ENCODE assay signal across 8 cellular contexts in genomic region chr5:6583049-6583880, GRCh38. TPM values are rescaled to one million over a fixed set of nuclear protein-coding genes. Genes with fewer than 3 reads are reported as not detected.
DNase-seq lines count a peak whose midpoint lies in the region; ATAC-seq and TF ChIP-seq lines count a peak whose summit lies in the region.

No MANE protein-coding gene starts in this region.

- no peak overlapping the region for H3K27ac ChIP-seq in thoracic aorta

- peak overlapping the region; percentile 18 for H3K4me3 ChIP-seq in Jurkat, Clone E6-1 (ENCODE audit: low read length)
- H3K4me3 ChIP-seq in thoracic aorta = peak overlapping the region; percentile 67

- ATAC-seq in thoracic aorta (ENCODE audit: insufficient number of reproducible peaks, low FRiP score, low read depth) = peak; percentile 38
- no peak for ATAC-seq in GM18520 (IDR thresholded peaks at IDR 0.05; ENCODE audit: unreplicated experiment)

- peaks cover 7 to 25% of the 10 kb centered on the region in 2 donors for H3K4me1 ChIP-seq in thoracic aorta (ENCODE audit: control insufficient read depth in 1 of 2, low read depth in 2 of 2)

- no peaks in the 10 kb centered on the region for H3K36me3 ChIP-seq in thoracic aorta

- no peaks in the 10 kb centered on the region for H3K9me3 ChIP-seq in thoracic aorta

- TF ChIP-seq CTCF in thoracic aorta (IDR thresholded peaks at IDR 0.05) = peak; percentile 55

- no peaks in the 10 kb centered on the region for H3K27me3 ChIP-seq in thoracic aorta (replicated peaks; ENCODE audit: insufficient read depth)

- DNase-seq in NCI-H2029 (lab: John Stamatoyannopoulos, UW) (peak; percentile 14), NCI-H2029 treated with DMSO at 0.1 percent for 48 hours (lab: John Stamatoyannopoulos, UW) (no peak), cerebellum (ENCODE audit: low spot score) (peak; percentile 55), kidney tubule cell (ENCODE audit: low spot score) (peak; percentile 29), thoracic aorta (ENCODE audit: low spot score) (no peak), SHP77 (lab: John Stamatoyannopoulos, UW) (no peak)
- no peak for DNase-seq in Jurkat, Clone E6-1 (ENCODE audit: low read depth, low spot score)

RNA-seq across cellular contexts. Expression of gene NSUN2, which starts 49.6 kb away (rescaled TPM):
- 139 TPM for polyA plus RNA-seq in Jurkat, Clone E6-1 (2012; ENCODE audit: insufficient read depth, insufficient read length)
- total RNA-seq in cerebellum (42.6 TPM), thoracic aorta (10 to 100 TPM; 42.2 to 52.6 TPM)

RNA-seq across cellular contexts. Expression of gene SRD5A1, which starts 50.0 kb away (rescaled TPM):
- 35.8 TPM for polyA plus RNA-seq in Jurkat, Clone E6-1 (2012; ENCODE audit: insufficient read depth, insufficient read length)
- 30.8 TPM for total RNA-seq in cerebellum
- 1 to 10 TPM; 7.6 to 8.5 TPM for total RNA-seq in thoracic aorta

Comparison
In these comparisons a context has a peak if more than half of its experiments do, and no peak if none do; other contexts are left out.
1. DNase-seq: peak in NCI-H2029 (single experiment), cerebellum (single experiment) and kidney tubule cell (single experiment); none in NCI-H2029 treated with DMSO at 0.1 percent for 48 hours (single experiment), Jurkat, Clone E6-1 (single experiment), thoracic aorta (single experiment) and SHP77 (0 of 2).